1 cellular context compared by ENCODE assay signal in the genomic region with DNA sequence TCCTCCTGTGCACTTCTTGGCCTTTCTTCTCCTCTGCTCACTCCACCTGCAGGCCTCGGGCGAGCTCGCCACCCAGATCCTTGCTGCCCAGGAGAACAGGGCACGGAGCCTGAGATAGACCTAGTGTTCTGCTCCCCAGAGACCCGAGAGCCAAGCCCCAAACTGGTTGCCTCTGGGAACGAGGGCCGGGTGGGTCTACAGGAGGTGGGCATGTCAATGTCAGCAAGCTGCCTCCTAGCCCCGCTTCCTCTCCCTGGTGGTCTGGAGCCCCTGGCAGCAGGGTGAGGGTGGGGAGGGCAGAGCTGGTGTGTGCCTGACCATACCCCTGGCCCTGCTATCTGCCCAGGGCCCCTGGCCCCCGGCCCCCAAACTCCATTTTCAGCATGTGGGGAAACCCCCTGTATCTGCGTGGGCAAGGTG.
TF ChIP-seq lines count a peak whose summit lies in the region.

No MANE protein-coding gene starts in this region.

TF ChIP-seq in H1, 55 proteins besides CTCF, POLR2A, EP300 and RAD21:
- TF ChIP-seq CHD2 (IDR thresholded peaks at IDR 0.05; ENCODE audit: low read length) (no peak), SAP30 (IDR thresholded peaks at IDR 0.05; ENCODE audit: insufficient read depth, insufficient replicate concordance, low read length) (no peak), KDM5A (IDR thresholded peaks at IDR 0.05; ENCODE audit: low read length) (no peak), RFX5 (IDR thresholded peaks at IDR 0.05; ENCODE audit: borderline replicate concordance, low read depth, low read length) (no peak), ASH2L (IDR thresholded peaks at IDR 0.05; ENCODE audit: low read length) (no peak), SIX5 (IDR thresholded peaks at IDR 0.05; ENCODE audit: low read depth, low read length) (no peak), MAFK (IDR thresholded peaks at IDR 0.05; ENCODE audit: low read depth, low read length) (no peak), EGR1 (IDR thresholded peaks at IDR 0.05; ENCODE audit: borderline replicate concordance, low read depth, low read length) (no peak), SRF (IDR thresholded peaks at IDR 0.05; ENCODE audit: low read depth, low read length) (no peak), CBX5 (IDR thresholded peaks at IDR 0.05; ENCODE audit: low read depth, low read length) (no peak), SP2 (IDR thresholded peaks at IDR 0.05; ENCODE audit: low read length) (no peak), BRCA1 (IDR thresholded peaks at IDR 0.05; ENCODE audit: low read depth, low read length) (no peak), HDAC6 (IDR thresholded peaks at IDR 0.05; ENCODE audit: low read depth, low read length) (no peak), RXRA (IDR thresholded peaks at IDR 0.05; ENCODE audit: insufficient read depth, low read depth, low read length) (no peak), RBBP5 (IDR thresholded peaks at IDR 0.05; ENCODE audit: borderline replicate concordance, low read depth, low read length) (no peak)
- TF ChIP-seq, protein P1, sequence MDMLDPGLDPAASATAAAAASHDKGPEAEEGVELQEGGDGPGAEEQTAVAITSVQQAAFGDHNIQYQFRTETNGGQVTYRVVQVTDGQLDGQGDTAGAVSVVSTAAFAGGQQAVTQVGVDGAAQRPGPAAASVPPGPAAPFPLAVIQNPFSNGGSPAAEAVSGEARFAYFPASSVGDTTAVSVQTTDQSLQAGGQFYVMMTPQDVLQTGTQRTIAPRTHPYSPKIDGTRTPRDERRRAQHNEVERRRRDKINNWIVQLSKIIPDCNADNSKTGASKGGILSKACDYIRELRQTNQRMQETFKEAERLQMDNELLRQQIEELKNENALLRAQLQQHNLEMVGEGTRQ (IDR thresholded peaks at IDR 0.05; ENCODE audit: low read length): no peak
- TF ChIP-seq, protein P2, sequence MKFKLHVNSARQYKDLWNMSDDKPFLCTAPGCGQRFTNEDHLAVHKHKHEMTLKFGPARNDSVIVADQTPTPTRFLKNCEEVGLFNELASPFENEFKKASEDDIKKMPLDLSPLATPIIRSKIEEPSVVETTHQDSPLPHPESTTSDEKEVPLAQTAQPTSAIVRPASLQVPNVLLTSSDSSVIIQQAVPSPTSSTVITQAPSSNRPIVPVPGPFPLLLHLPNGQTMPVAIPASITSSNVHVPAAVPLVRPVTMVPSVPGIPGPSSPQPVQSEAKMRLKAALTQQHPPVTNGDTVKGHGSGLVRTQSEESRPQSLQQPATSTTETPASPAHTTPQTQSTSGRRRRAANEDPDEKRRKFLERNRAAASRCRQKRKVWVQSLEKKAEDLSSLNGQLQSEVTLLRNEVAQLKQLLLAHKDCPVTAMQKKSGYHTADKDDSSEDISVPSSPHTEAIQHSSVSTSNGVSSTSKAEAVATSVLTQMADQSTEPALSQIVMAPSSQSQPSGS (IDR thresholded peaks at IDR 0.05; ENCODE audit: low read length): no peak
- TF ChIP-seq, protein P3, sequence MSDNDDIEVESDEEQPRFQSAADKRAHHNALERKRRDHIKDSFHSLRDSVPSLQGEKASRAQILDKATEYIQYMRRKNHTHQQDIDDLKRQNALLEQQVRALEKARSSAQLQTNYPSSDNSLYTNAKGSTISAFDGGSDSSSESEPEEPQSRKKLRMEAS (IDR thresholded peaks at IDR 0.05): no peak
